In genomic region chr14:93337884-93338283, GRCh38 we compare ENCODE assay signal across 1 cellular context.
TF ChIP-seq lines count a peak whose summit lies in the region.

No MANE protein-coding gene starts in this region.

TF ChIP-seq in WTC11, 78 proteins besides CTCF, POLR2A, EP300 and RAD21 (continued from another document):
- TF ChIP-seq, protein P1, sequence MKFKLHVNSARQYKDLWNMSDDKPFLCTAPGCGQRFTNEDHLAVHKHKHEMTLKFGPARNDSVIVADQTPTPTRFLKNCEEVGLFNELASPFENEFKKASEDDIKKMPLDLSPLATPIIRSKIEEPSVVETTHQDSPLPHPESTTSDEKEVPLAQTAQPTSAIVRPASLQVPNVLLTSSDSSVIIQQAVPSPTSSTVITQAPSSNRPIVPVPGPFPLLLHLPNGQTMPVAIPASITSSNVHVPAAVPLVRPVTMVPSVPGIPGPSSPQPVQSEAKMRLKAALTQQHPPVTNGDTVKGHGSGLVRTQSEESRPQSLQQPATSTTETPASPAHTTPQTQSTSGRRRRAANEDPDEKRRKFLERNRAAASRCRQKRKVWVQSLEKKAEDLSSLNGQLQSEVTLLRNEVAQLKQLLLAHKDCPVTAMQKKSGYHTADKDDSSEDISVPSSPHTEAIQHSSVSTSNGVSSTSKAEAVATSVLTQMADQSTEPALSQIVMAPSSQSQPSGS (CRISPR knock-in tag; IDR thresholded peaks at IDR 0.05; ENCODE audit: borderline replicate concordance, low read depth), result no peak
- TF ChIP-seq HMGA2 (CRISPR knock-in tag; IDR thresholded peaks at IDR 0.05), result no peak
- no peak for TF ChIP-seq ERG (CRISPR knock-in tag; IDR thresholded peaks at IDR 0.05)
- no peak for TF ChIP-seq SP1 (CRISPR knock-in tag; conservative IDR thresholded peaks at IDR 0.05)
- TF ChIP-seq ZNF423 (CRISPR knock-in tag; IDR thresholded peaks at IDR 0.05), result no peak
- no peak for TF ChIP-seq ETV6 (CRISPR knock-in tag; IDR thresholded peaks at IDR 0.05)
- no peak for TF ChIP-seq OVOL2 (CRISPR knock-in tag; IDR thresholded peaks at IDR 0.05; ENCODE audit: borderline replicate concordance)
- no peak for TF ChIP-seq JUN (CRISPR knock-in tag; IDR thresholded peaks at IDR 0.05)
- TF ChIP-seq RORB (CRISPR knock-in tag; IDR thresholded peaks at IDR 0.05), result no peak
- no peak for TF ChIP-seq NFYB (CRISPR knock-in tag; conservative IDR thresholded peaks at IDR 0.05; ENCODE audit: low read depth)
- no peak for TF ChIP-seq TEAD1 (CRISPR knock-in tag; IDR thresholded peaks at IDR 0.05)
- no peak for TF ChIP-seq TP53 (CRISPR knock-in tag; IDR thresholded peaks at IDR 0.05)
TF ChIP-seq in WTC11: peak in this region for 0.
